9 cellular contexts compared by ENCODE assay signal in genomic region chr19:35247526-35248309, GRCh38. TPM values are rescaled to one million over a fixed set of nuclear protein-coding genes. Genes with fewer than 3 reads are reported as not detected.
DNase-seq lines count a peak whose midpoint lies in the region; ATAC-seq, FAIRE-seq and TF ChIP-seq lines count a peak whose summit lies in the region.
"Had no signal": no experiment of that assay in that cellular context is flagged by ENCODE, and none has a peak within 500 bp of the region (broad histone marks: within the 10 kb centered on the region; RNA-seq: fewer than 3 reads in every experiment).

No MANE protein-coding gene starts in this region.

- TF ChIP-seq POLR2A in gastroesophageal sphincter (IDR thresholded peaks at IDR 0.05), result no peak

- TF ChIP-seq EP300 in gastroesophageal sphincter (IDR thresholded peaks at IDR 0.05), result no peak

- H3K9me3 ChIP-seq in gastroesophageal sphincter (peaks cover 0 to 11% (median 0%) of the 10 kb centered on the region in 3 donors), pancreas (no peaks in the 10 kb centered on the region)

- H3K36me3 ChIP-seq in gastroesophageal sphincter, result no peaks in the 10 kb centered on the region
- H3K36me3 ChIP-seq in pancreas, result peaks cover 0 to 3% (median 0%) of the 10 kb centered on the region in 3 donors

- POLR2A ChIA-PET in GM10248 (lab: Yijun Ruan, JAX), result no interaction called here

- H3K4me1 ChIP-seq in gastroesophageal sphincter, result peaks cover 0 to 21% (median 0%) of the 10 kb centered on the region in 3 donors
- peaks cover 0 to 12% (median 4%) of the 10 kb centered on the region in 3 donors for H3K4me1 ChIP-seq in pancreas

- peak overlapping the region; percentile 7; the same call in 1 of the 2 replicates for H3K4me3 ChIP-seq in HFF-Myc (replicated peaks; ENCODE audit: low read depth, low read length)
- peak overlapping the region; percentile 19 to 51 for H3K4me3 ChIP-seq in gastroesophageal sphincter
- peak overlapping the region; percentile 72 to 95 (median 75) for H3K4me3 ChIP-seq in pancreas
- H3K4me3 ChIP-seq: SK-N-MC had no signal

- DNase-seq in GM10248 (ENCODE audit: extremely low spot score) (peak; percentile 82), HFF-Myc (ENCODE audit: extremely low read depth, low read depth) (no peak), NCI-H2107 (lab: John Stamatoyannopoulos, UW) (peak; percentile 88), activated T-cell treated with anti-CD3 and anti-CD28 coated beads for 24 hours (ENCODE audit: low read depth) (peak; percentile 38), pancreas (peak; percentile 92 to 96 (median 94)), NAMALWA (ENCODE audit: low spot score) (no peak), NCI-H524 treated with DMSO at 0.1 percent for 48 hours (lab: John Stamatoyannopoulos, UW) (no peak)

- intact Hi-C loops in pancreas (cut with DNase I), result no loop called here

- peak; percentile 52 for TF ChIP-seq CTCF in GM10248 (IDR thresholded peaks at IDR 0.05; ENCODE audit: control extremely low read depth, extremely low read depth, low read depth, missing control alignments)
- TF ChIP-seq CTCF in HFF-Myc (IDR thresholded peaks at IDR 0.05; ENCODE audit: low read depth, low read length, missing control alignments), result peak; percentile 26
- peak in 1 of 4 experiments; percentile 54 for TF ChIP-seq CTCF in gastroesophageal sphincter (IDR thresholded peaks at IDR 0.05)
- TF ChIP-seq CTCF in pancreas (IDR thresholded peaks at IDR 0.05), result peak in 2 of 4 donors; percentile 31 to 54

- WGBS in gastroesophageal sphincter (ENCODE audit: low coverage in 1 of 2), 2 donors, result 4 to 13% methylated on average over 5 to 12 of the region's 42 CpGs
- 0 to 1% methylated on average over 38 to 42 of the region's 42 CpGs for WGBS in pancreas, 2 donors

- CTCF ChIA-PET in GM10248 (lab: Yijun Ruan, JAX), result interaction anchor here (1.5 kb wide), 1 partner anchor 247 kb away, joined by 3 read pairs; no protein-coding TSS in a partner anchor

- peak overlapping the region in 3 of 4 donors; percentile 66 to 73 (median 69) for H3K27ac ChIP-seq in gastroesophageal sphincter
- H3K27ac ChIP-seq in pancreas, result peak overlapping the region; percentile 98 to 100 (median 99)
- H3K27ac ChIP-seq: SK-N-MC had no signal

- no peak for FAIRE-seq in pancreas (lab: Jason Lieb, UNC)

- H3K27me3 ChIP-seq in gastroesophageal sphincter, result peaks cover 65% of the 10 kb centered on the region
- H3K27me3 ChIP-seq in pancreas, result no peaks in the 10 kb centered on the region

- peak; percentile 40 for ATAC-seq in gastroesophageal sphincter
- peak; percentile 81 to 90 (median 84) for ATAC-seq in pancreas

RNA-seq across cellular contexts. Expression of gene LSR, which starts 1.1 kb away (rescaled TPM):
- total RNA-seq in gastroesophageal sphincter (1 to 10 TPM; 3.3 to 6.6 (median 5.2) TPM), pancreas (100 to 1,000 TPM in 1 of 6 donors, 10 to 100 TPM in 5; 51.6 to 103 (median 67.0) TPM)
- polyA plus RNA-seq in pancreas, result 10 to 100 TPM; 46.1 to 67.5 TPM

RNA-seq across cellular contexts. Expression of gene FAM187B, which starts 19.2 kb away (rescaled TPM):
- total RNA-seq in gastroesophageal sphincter (not detected), pancreas (not detected)
- not detected for polyA plus RNA-seq in pancreas

RNA-seq across cellular contexts. Expression of gene USF2, which starts 21.0 kb away (rescaled TPM):
- total RNA-seq in gastroesophageal sphincter (100 to 1,000 TPM in 1 of 4 donors, 10 to 100 TPM in 3; 75.1 to 137 (median 93.0) TPM), pancreas (10 to 100 TPM; 46.4 to 84.9 (median 59.8) TPM)
- 100 to 1,000 TPM; 106 to 112 TPM for polyA plus RNA-seq in pancreas

RNA-seq across cellular contexts. Expression of gene HAMP, which starts 34.6 kb away (rescaled TPM):
- total RNA-seq in gastroesophageal sphincter (not detected), pancreas (10 to 100 TPM in 1 of 6 donors, 1 to 10 TPM in 4, under 1 TPM in 1; 0.69 to 10.2 (median 2.2) TPM)
- 100 to 1,000 TPM in 1 of 2 donors, 10 to 100 TPM in 1; 24.5 to 138 TPM for polyA plus RNA-seq in pancreas

RNA-seq across cellular contexts. Expression of gene MAG, which starts 44.2 kb away (rescaled TPM):
- total RNA-seq in gastroesophageal sphincter (under 1 TPM in 1 of 4 donors, not detected in 3; 0.40 TPM), pancreas (under 1 TPM in 1 of 6 donors, not detected in 5; 0.17 TPM)
- under 1 TPM in 1 of 2 donors, not detected in 1; 0.47 TPM for polyA plus RNA-seq in pancreas

Comparison
In these comparisons a context has a peak if more than half of its experiments do, and no peak if none do; other contexts are left out.
1. DNase-seq: peak in GM10248 (single experiment), NCI-H2107 (single experiment), activated T-cell treated with anti-CD3 and anti-CD28 coated beads for 24 hours (single experiment) and pancreas (6 of 6); none in HFF-Myc (single experiment), NAMALWA (single experiment) and NCI-H524 treated with DMSO at 0.1 percent for 48 hours (single experiment).
2. H3K4me3 ChIP-seq: peak in every context shown above with its lines; median percentile 75 in pancreas; 35 in gastroesophageal sphincter; 7 in HFF-Myc.
3. RNA of gene LSR, which starts 1.1 kb away (total RNA-seq): 51.6 to 103 TPM in pancreas; 3.3 to 6.6 TPM in gastroesophageal sphincter; every median in the first group is over 4 times any median in the second.